Comparison of ENCODE assay signal across 2 cellular contexts in the genomic region with DNA sequence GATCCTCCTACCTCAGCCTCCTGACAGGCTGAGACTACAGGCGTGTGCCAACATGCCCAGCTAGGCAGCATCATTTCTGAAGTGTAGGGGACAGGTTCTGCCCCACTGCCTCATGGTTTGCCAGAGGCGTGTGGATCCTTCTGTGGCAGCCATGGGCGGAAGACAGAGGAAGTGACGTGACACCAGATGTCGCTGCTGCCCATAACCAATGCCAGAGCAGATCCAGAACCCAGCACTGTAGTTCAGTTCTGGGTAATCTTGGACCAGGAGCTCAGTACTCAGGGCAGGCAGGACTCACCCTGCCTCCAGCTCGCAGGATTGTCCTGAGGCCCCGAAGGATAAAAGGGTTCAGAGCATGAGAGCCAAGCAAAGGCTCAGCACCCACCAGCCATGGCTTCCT.
A peak's percentile ranks its signal among the peaks of the same experiment; 100 is the strongest.
TF ChIP-seq lines count a peak whose summit lies in the region.

No MANE protein-coding gene starts in this region.

TF ChIP-seq in SK-N-SH, 30 proteins besides CTCF, POLR2A, EP300 and RAD21 (continued from another document):
- peak; percentile 21; the same call in 1 of the 2 replicates for TF ChIP-seq SMC3 (IDR thresholded peaks at IDR 0.05; ENCODE audit: low read depth, low read length)
TF ChIP-seq in SK-N-SH: peak in this region for 1.

TF ChIP-seq in WTC11, 78 proteins besides CTCF, POLR2A, EP300 and RAD21:
- TF ChIP-seq, protein P1, sequence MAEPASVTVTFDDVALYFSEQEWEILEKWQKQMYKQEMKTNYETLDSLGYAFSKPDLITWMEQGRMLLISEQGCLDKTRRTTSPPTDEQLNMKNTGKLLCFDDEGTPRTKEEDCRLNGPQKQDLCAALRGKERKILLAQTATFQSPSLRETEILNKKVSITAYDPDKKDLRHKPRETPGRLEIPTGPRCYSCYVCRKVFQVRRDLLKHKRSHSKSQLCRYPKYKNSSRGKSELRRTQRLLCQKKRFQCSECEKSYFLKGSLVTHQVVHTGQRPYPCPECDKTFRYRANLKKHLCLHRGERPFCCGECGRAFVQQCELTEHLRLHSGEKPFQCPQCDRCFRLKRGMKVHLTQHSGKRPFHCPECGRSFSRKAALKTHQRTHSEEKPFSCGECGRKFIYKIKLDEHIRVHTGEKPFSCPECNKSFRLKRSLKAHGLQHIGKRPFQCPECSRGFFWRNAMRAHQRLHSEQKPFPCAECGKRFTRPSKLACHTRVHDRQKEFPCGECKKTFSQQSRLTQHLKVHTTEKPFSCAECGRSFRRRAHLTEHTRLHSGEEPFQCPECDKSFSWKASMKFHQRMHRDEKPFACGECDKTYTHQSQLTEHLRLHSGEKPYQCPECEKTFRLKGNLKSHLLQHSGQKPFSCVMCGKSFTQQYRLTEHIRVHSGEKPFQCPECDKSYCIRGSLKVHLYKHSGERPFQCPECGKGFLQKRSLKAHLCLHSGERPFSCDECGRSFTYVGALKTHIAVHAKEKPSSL (CRISPR knock-in tag; conservative IDR thresholded peaks at IDR 0.05), result no peak
- TF ChIP-seq, protein P2, sequence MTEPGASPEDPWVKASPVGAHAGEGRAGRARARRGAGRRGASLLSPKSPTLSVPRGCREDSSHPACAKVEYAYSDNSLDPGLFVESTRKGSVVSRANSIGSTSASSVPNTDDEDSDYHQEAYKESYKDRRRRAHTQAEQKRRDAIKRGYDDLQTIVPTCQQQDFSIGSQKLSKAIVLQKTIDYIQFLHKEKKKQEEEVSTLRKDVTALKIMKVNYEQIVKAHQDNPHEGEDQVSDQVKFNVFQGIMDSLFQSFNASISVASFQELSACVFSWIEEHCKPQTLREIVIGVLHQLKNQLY (CRISPR knock-in tag; IDR thresholded peaks at IDR 0.05), result no peak
- TF ChIP-seq OVOL2 (CRISPR knock-in tag; IDR thresholded peaks at IDR 0.05; ENCODE audit: borderline replicate concordance), result no peak
- TF ChIP-seq ETV6 (CRISPR knock-in tag; IDR thresholded peaks at IDR 0.05), result no peak
